In genomic region chr17:57987582-57988300, GRCh38 we compare ENCODE assay signal across 8 cellular contexts. TPM values are rescaled to one million over a fixed set of nuclear protein-coding genes. Genes with fewer than 3 reads are reported as not detected.
DNase-seq lines count a peak whose midpoint lies in the region; ATAC-seq and TF ChIP-seq lines count a peak whose summit lies in the region.

TSS of gene VEZF1 (minus strand) at chr17:57988254. CDS start at chr17:57988111, 143 bp downstream.

- H3K9me3 ChIP-seq in T-helper 17 cell (ENCODE audit: control insufficient read depth, low read length, poor library complexity, severe bottlenecking) (no peaks in the 10 kb centered on the region), right cardiac atrium (ENCODE audit: control insufficient read depth, low read length) (no peaks in the 10 kb centered on the region), uterus (no peaks in the 10 kb centered on the region)

- TF ChIP-seq POLR2A in uterus (IDR thresholded peaks at IDR 0.05) = peak; percentile 21 to 55

- peaks cover 46% of the 10 kb centered on the region for H3K4me1 Mint-ChIP-seq in T-helper 17 cell

- H3K36me3 Mint-ChIP-seq in T-helper 17 cell (ENCODE audit: low read depth) = no peaks in the 10 kb centered on the region

- no peaks in the 10 kb centered on the region for H3K27me3 ChIP-seq in right cardiac atrium (ENCODE audit: control insufficient read depth, insufficient read depth)
- no peaks in the 10 kb centered on the region for H3K27me3 ChIP-seq in rectal smooth muscle tissue (ENCODE audit: control insufficient read depth, insufficient read depth, low read length)
- H3K27me3 ChIP-seq in uterus = no peaks in the 10 kb centered on the region

- peak within 1 kb of the TSS; percentile 97 for H3K27ac ChIP-seq in angular gyrus (ENCODE audit: low read depth, low read length)
- H3K27ac ChIP-seq in right cardiac atrium (ENCODE audit: low read length) = peak within 1 kb of the TSS; percentile 90
- H3K27ac ChIP-seq in rectal smooth muscle tissue (ENCODE audit: low read depth, low read length) = peak within 1 kb of the TSS; percentile 98
- H3K27ac ChIP-seq in uterus = peak within 1 kb of the TSS; percentile 96 to 98

- no peak for TF ChIP-seq CTCF in uterus (IDR thresholded peaks at IDR 0.05)

- peak within 1 kb of the TSS; percentile 54 for H3K9ac ChIP-seq in rectal smooth muscle tissue (ENCODE audit: low read length)

- no peaks in the 10 kb centered on the region for H3K27me3 Mint-ChIP-seq in T-helper 17 cell

- H3K4me1 ChIP-seq in right cardiac atrium (ENCODE audit: control insufficient read depth, insufficient read depth, low read length) (peaks cover 3% of the 10 kb centered on the region), rectal smooth muscle tissue (ENCODE audit: control insufficient read depth, insufficient read depth, low read length) (peaks cover 43% of the 10 kb centered on the region), uterus (peaks cover 8 to 13% of the 10 kb centered on the region in 2 donors)

- intact Hi-C loops in right cardiac atrium (cut with DNase I) (loop anchor here in 3 of 4 donors (5.0 to 10.0 kb wide), 3 partner anchors 35 to 95 kb away; no protein-coding TSS in a partner anchor), uterus (cut with DNase I; ENCODE audit: low total_unique reads) (loop anchor here (2.0 kb wide), 1 partner anchor 31 kb away; no protein-coding TSS in a partner anchor)

- peak within 1 kb of the TSS; percentile 98 for H3K4me3 ChIP-seq in right cardiac atrium (ENCODE audit: low read length)
- peak within 1 kb of the TSS; percentile 98 for H3K4me3 ChIP-seq in rectal smooth muscle tissue (ENCODE audit: low read length)
- H3K4me3 ChIP-seq in uterus = peak within 1 kb of the TSS; percentile 78 to 89

- peak within 1 kb of the TSS; percentile 92 for H3K27ac Mint-ChIP-seq in T-helper 17 cell

- DNase-seq in ELR (ENCODE audit: low read depth) (peak; percentile 83), Kasumi-1 (lab: John Stamatoyannopoulos, UW) (peak; percentile 39 to 44), T-helper 17 cell (peak; percentile 70 to 76 (median 73)), right cardiac atrium (peak; percentile 80 to 94 (median 93)), uterus (peak; percentile 78 to 80)

- no peaks in the 10 kb centered on the region for H3K36me3 ChIP-seq in rectal smooth muscle tissue (ENCODE audit: control insufficient read depth, insufficient read depth, low read length)
- no peaks in the 10 kb centered on the region for H3K36me3 ChIP-seq in uterus

- H3K4me3 Mint-ChIP-seq in T-helper 17 cell = peak within 1 kb of the TSS; percentile 95

- ATAC-seq in GM21737 (IDR thresholded peaks at IDR 0.05; ENCODE audit: unreplicated experiment) (peak; percentile 57), T-helper 17 cell (peak; percentile 81), right cardiac atrium (peak; percentile 77 to 79)

- WGBS in right cardiac atrium = under 1% methylated on average over 74 of the region's 74 CpGs

RNA-seq across cellular contexts. Expression of gene VEZF1, which starts in this region (rescaled TPM):
- 10 to 100 TPM; 41.7 to 48.7 TPM for total RNA-seq in T-helper 17 cell
- 10 to 100 TPM; 67.4 to 74.6 (median 68.5) TPM for total RNA-seq in right cardiac atrium
- 20.0 TPM for polyA plus RNA-seq in right cardiac atrium
- 100 to 1,000 TPM in 2 of 4 donors, 10 to 100 TPM in 2; 58.8 to 133 (median 110) TPM for total RNA-seq in uterus

Comparison
In these comparisons a context has a peak if more than half of its experiments do, and no peak if none do; other contexts are left out.
1. Peak in every context shown above with its lines: DNase-seq, ATAC-seq, H3K4me3 ChIP-seq and H3K27ac ChIP-seq.
2. DNase-seq: peak in every context shown above with its lines; median percentile 93 in right cardiac atrium; 83 in ELR; 79 in uterus; 73 in T-helper 17 cell; 42 in Kasumi-1.